17 cellular contexts compared by ENCODE assay signal in genomic region chr17:46129302-46129701, GRCh38.
DNase-seq lines count a peak whose midpoint lies in the region; ATAC-seq, FAIRE-seq and TF ChIP-seq lines count a peak whose summit lies in the region.
"Had no signal": no experiment of that assay in that cellular context is flagged by ENCODE, and none has a peak within 500 bp of the region (broad histone marks: within the 10 kb centered on the region; RNA-seq: fewer than 3 reads in every experiment).

No MANE protein-coding gene starts in this region.

- 95% methylated on average over 2 of the region's 2 CpGs for WGBS in HepG2 (ENCODE audit: low lambda C conversion rate)
- 71% methylated on average over 2 of the region's 2 CpGs for WGBS in right lobe of liver (ENCODE audit: insufficient coverage, low coverage, low lambda C conversion rate, missing lambda C conversion rate)
- 83% methylated on average over 2 of the region's 2 CpGs for WGBS in smooth muscle cell (ENCODE audit: low lambda C conversion rate)

- TF ChIP-seq EP300 in HepG2 (IDR thresholded peaks at IDR 0.05; ENCODE audit: low read depth in 2 of 2, low read length in 2 of 2) = no peak
- no peak for TF ChIP-seq EP300 in HepG2 (CRISPR knock-in tag; IDR thresholded peaks at IDR 0.05; ENCODE audit: borderline replicate concordance)

- in situ Hi-C loops in HepG2 (cut with HindIII; ENCODE audit: extremely low pct_ligation_motif_present, low pct_unique_long_range_greater_than_20kb) = no loop called here

- no peaks in the 10 kb centered on the region for H3F3A ChIP-seq in smooth muscle cell (ENCODE audit: low read depth)

- H2AFZ ChIP-seq in HepG2 (ENCODE audit: low read length) = no peak overlapping the region
- no peak overlapping the region for H2AFZ ChIP-seq in smooth muscle cell (ENCODE audit: low read depth)
- H2AFZ ChIP-seq: PC-9 had no signal

- CTCF ChIA-PET in HepG2 (lab: Yijun Ruan, JAX; ENCODE audit: low intra/inter-chr PET ratio, low total read pairs) = no interaction called here

- H3K27me3 ChIP-seq in HepG2 (ENCODE audit: control insufficient read depth in 1 of 2, insufficient read depth in 2 of 2, low read length in 2 of 2) (no peaks in the 10 kb centered on the region), right lobe of liver (no peaks in the 10 kb centered on the region), smooth muscle cell (ENCODE audit: low read depth) (no peaks in the 10 kb centered on the region)

- H3K79me2 ChIP-seq in HepG2 (ENCODE audit: insufficient read depth, low read length) = peaks cover 99% of the 10 kb centered on the region
- H3K79me2 ChIP-seq in smooth muscle cell (ENCODE audit: low read depth) = peaks cover 98% of the 10 kb centered on the region

- no peak for TF ChIP-seq CTCF in HepG2 (CRISPR knock-in tag; IDR thresholded peaks at IDR 0.05)
- TF ChIP-seq CTCF in right lobe of liver (IDR thresholded peaks at IDR 0.05) = no peak
- no peak for TF ChIP-seq CTCF in smooth muscle cell (IDR thresholded peaks at IDR 0.05; ENCODE audit: borderline replicate concordance, insufficient read depth, poor library complexity, severe bottlenecking)

- H3K36me3 ChIP-seq in HepG2 (replicated peaks in 1 of 2; ENCODE audit: control insufficient read depth in 1 of 2, insufficient read depth in 2 of 2, low read length in 2 of 2) (peaks cover 0 to 16% of the 10 kb centered on the region in 2 experiments; a peak in 3 of 5 replicates), right lobe of liver (no peaks in the 10 kb centered on the region), smooth muscle cell (ENCODE audit: low read depth) (no peaks in the 10 kb centered on the region)

- intact Hi-C loops in HepG2 (cut with micrococcal nuclease; ENCODE audit: unreplicated experiment) (no loop called here), right lobe of liver (cut with DNase I) (loop anchor here in 1 of 2 donors (10.0 kb wide), 1 partner anchor 55 kb away; no protein-coding TSS in a partner anchor)

- H3K27ac ChIP-seq in HepG2 (ENCODE audit: extremely low read length, insufficient read depth, low read length) = no peak overlapping the region
- H3K27ac ChIP-seq in right lobe of liver = no peak overlapping the region
- no peak overlapping the region for H3K27ac ChIP-seq in smooth muscle cell (ENCODE audit: low read depth)
- H3K27ac ChIP-seq: PC-9 had no signal

- peak overlapping the region; percentile 43 for H3K27ac Mint-ChIP-seq in memory B cell
- H3K27ac Mint-ChIP-seq: B cell had no signal

- no peak overlapping the region for H3K4me3 Mint-ChIP-seq in memory B cell
- H3K4me3 Mint-ChIP-seq: B cell had no signal

- H3K9me3 Mint-ChIP-seq in memory B cell = peaks cover 1% of the 10 kb centered on the region

- H4K20me1 ChIP-seq in HepG2 (ENCODE audit: insufficient read depth, low read length) = peaks cover 65% of the 10 kb centered on the region
- peaks cover 98% of the 10 kb centered on the region for H4K20me1 ChIP-seq in smooth muscle cell (ENCODE audit: low read depth)

- H3K9ac ChIP-seq in HepG2 (ENCODE audit: insufficient read depth, low read depth, low read length) (no peak overlapping the region), smooth muscle cell (ENCODE audit: low read depth) (no peak overlapping the region)

- ATAC-seq in HepG2 = no peak
- ATAC-seq in right lobe of liver = no peak
- peak; percentile 66 for ATAC-seq in SK-N-SH treated with all-trans-retinoic acid at 6 μM for 48 hours
- ATAC-seq in memory B cell (ENCODE audit: low read depth) = no peak
- ATAC-seq in GM21576 (IDR thresholded peaks at IDR 0.05; ENCODE audit: unreplicated experiment) = no peak

- BruUV-seq in HepG2 (replicated peaks; lab: Mats Ljungman, UMichigan) = no TSS peak

- no peaks in the 10 kb centered on the region for H3K27me3 Mint-ChIP-seq in memory B cell
- H3K27me3 Mint-ChIP-seq: B cell had no signal

- H3K4me1 Mint-ChIP-seq in memory B cell = peaks cover 49% of the 10 kb centered on the region

- DNase-seq in HepG2 (ENCODE audit: low spot score) = no peak
- DNase-seq in right lobe of liver = no peak
- DNase-seq in memory B cell (ENCODE audit: low spot score in 2 of 2) = no peak
- DNase-seq in NCI-H1436 treated with DMSO at 0.1 percent for 48 hours (lab: John Stamatoyannopoulos, UW) = no peak
- no peak for DNase-seq in smooth muscle cell (lab: John Stamatoyannopoulos, UW; ENCODE audit: unreplicated experiment)
- DNase-seq in DMS53 treated with DMSO at 0.1 percent for 48 hours (lab: John Stamatoyannopoulos, UW; ENCODE audit: unreplicated experiment) = no peak
- DNase-seq: EL, H7, MM.1S, NCI-H1105, NCI-H187, NCI-H446, NCI-H774, PC-9 had no signal

- H3K4me1 ChIP-seq in HepG2 (ENCODE audit: insufficient read depth, low read length) = no peaks in the 10 kb centered on the region
- peaks cover 0 to 16% (median 0%) of the 10 kb centered on the region in 4 donors for H3K4me1 ChIP-seq in right lobe of liver
- H3K4me1 ChIP-seq in smooth muscle cell (ENCODE audit: low read depth) = peaks cover 29% of the 10 kb centered on the region

- H3K4me2 ChIP-seq in HepG2 (ENCODE audit: low read depth, low read length) (no peak overlapping the region), smooth muscle cell (no peak overlapping the region)
- H3K4me2 ChIP-seq: PC-9 had no signal

- no peak overlapping the region for H3K4me3 ChIP-seq in HepG2 (replicated peaks in 1 of 3; ENCODE audit: insufficient read depth in 1 of 3, low read depth in 2 of 3, low read length in 3 of 3)
- H3K4me3 ChIP-seq in right lobe of liver = no peak overlapping the region
- no peak overlapping the region for H3K4me3 ChIP-seq in smooth muscle cell
- H3K4me3 ChIP-seq: PC-9 had no signal

- TF ChIP-seq POLR2A in HepG2 (IDR thresholded peaks at IDR 0.05; ENCODE audit: insufficient read depth in 1 of 2, low read depth in 2 of 2, low read length in 2 of 2) (no peak), right lobe of liver (IDR thresholded peaks at IDR 0.05) (no peak)

- no peak for FAIRE-seq in HepG2 (lab: Jason Lieb, UNC)

- POLR2A ChIA-PET in HepG2 (lab: Yijun Ruan, JAX) = no interaction called here

- no peaks in the 10 kb centered on the region for H3K9me3 ChIP-seq in HepG2 (ENCODE audit: low read length)
- H3K9me3 ChIP-seq in right lobe of liver = no peaks in the 10 kb centered on the region
- no peaks in the 10 kb centered on the region for H3K9me3 ChIP-seq in smooth muscle cell (replicated peaks; ENCODE audit: low read depth)

- peaks cover 10% of the 10 kb centered on the region for H3K36me3 Mint-ChIP-seq in memory B cell

- no peak for TF ChIP-seq RAD21 in HepG2 (CRISPR knock-in tag; IDR thresholded peaks at IDR 0.05)

TF ChIP-seq in HepG2, 621 proteins besides CTCF, POLR2A, EP300 and RAD21:
- TF ChIP-seq RFX5 (IDR thresholded peaks at IDR 0.05; ENCODE audit: low read depth, low read length) = no peak
- no peak for TF ChIP-seq YY1 (IDR thresholded peaks at IDR 0.05; ENCODE audit: insufficient read depth, insufficient replicate concordance, low read depth, low read length)
- TF ChIP-seq RBM22 (optimal IDR thresholded peaks at IDR 0.05; ENCODE audit: low read length) = peak; percentile 48

TF ChIP-seq in SK-N-SH treated with all-trans-retinoic acid at 6 μM for 48 hours, 23 proteins besides CTCF, POLR2A, EP300 and RAD21:
- no peak for TF ChIP-seq SNAI2 (CRISPR knock-in tag; IDR thresholded peaks at IDR 0.05)
- 0 out of 2 replicates have a peak, but pooled peaks have one; percentile 15 for TF ChIP-seq ISL1 (CRISPR knock-in tag; IDR thresholded peaks at IDR 0.05)
TF ChIP-seq in SK-N-SH treated with all-trans-retinoic acid at 6 μM for 48 hours: peak in this region for 1.
